Comparison of ENCODE assay signal across 1 cellular context in genomic region chr19:17091758-17092333, GRCh38.
TF ChIP-seq lines count a peak whose summit lies in the region.

No MANE protein-coding gene starts in this region.

TF ChIP-seq in GM23338, 12 proteins besides CTCF, POLR2A, EP300 and RAD21 (continued from another document):
- TF ChIP-seq ZNF462 (CRISPR knock-in tag; IDR thresholded peaks at IDR 0.05) (no peak), ZNF114 (CRISPR knock-in tag; IDR thresholded peaks at IDR 0.05) (no peak), STAT1 (IDR thresholded peaks at IDR 0.05; ENCODE audit: unreplicated experiment) (no peak)
